Comparison of ENCODE assay signal across 28 cellular contexts in the genomic region with DNA sequence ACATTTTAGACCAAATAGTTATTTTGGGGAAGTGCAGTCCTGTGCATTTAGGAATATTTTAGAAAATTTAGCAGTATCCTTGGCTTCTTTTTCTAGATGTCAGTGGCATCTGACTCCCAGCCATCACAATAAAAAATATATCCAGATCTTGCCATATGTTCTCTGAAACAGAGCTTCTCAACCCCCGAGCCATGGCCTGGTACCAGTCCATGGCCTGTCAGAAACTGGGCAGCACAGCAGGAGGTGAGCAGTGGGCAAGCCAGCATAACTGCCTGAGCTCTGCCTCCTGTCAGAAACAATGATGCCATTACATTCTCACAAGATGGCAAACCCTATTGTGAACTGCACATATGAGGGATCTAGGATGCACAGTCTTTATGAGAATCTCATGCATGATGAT.
"Had no signal": no experiment of that assay in that cellular context is flagged by ENCODE, and none has a peak within 500 bp of the region (broad histone marks: within the 10 kb centered on the region; RNA-seq: fewer than 3 reads in every experiment).

No MANE protein-coding gene starts in this region.

- DNase-seq: activated B cell treated with CpG ODN at 0.5 μM for 24 hours; activated CD4-positive, alpha-beta memory T cell treated with anti-CD3 and anti-CD28 coated beads for 36 hours; activated CD4-positive, alpha-beta T cell treated with anti-CD3 and anti-CD28 coated beads for 4 hours; activated CD4-positive, alpha-beta T cell treated with anti-CD3 and anti-CD28 coated beads, Interleukin-2, amount 10 ng/mL, durations not matched to agents 24 days and 14 days; activated CD4-positive, alpha-beta T cell treated with anti-CD3 and anti-CD28 coated beads, Interleukin-2, amount 50 U/mL, for 1 hour; activated CD4-positive, alpha-beta T cell treated with anti-CD3 and anti-CD28 coated beads, Interleukin-2, amount 50 U/mL, for 4 hours; activated CD4-positive, CD25-positive, alpha-beta regulatory T cell treated with anti-CD3 and anti-CD28 coated beads, Interleukin-2, amount 50 U/mL, for 72 hours; activated CD8-positive, alpha-beta memory T cell treated with anti-CD3 and anti-CD28 coated beads, Interleukin-2, amount 50 U/mL, for 4 hours; activated CD8-positive, alpha-beta T cell treated with anti-CD3 and anti-CD28 coated beads for 36 hours; activated effector memory CD4-positive, alpha-beta T cell treated with anti-CD3 and anti-CD28 coated beads, Interleukin-2, amount 50 U/mL, for 16 hours; activated gamma-delta T cell treated with Interleukin-2 at 50 U/mL for 16 hours; activated naive CD4-positive, alpha-beta T cell; activated naive CD4-positive, alpha-beta T cell treated with anti-CD3 and anti-CD28 coated beads for 36 hours; activated naive CD8-positive, alpha-beta T cell treated with anti-CD3 and anti-CD28 coated beads, Interleukin-2, amount 10 ng/mL, durations not matched to agents 7 days and 5 days; activated naive CD8-positive, alpha-beta T cell treated with anti-CD3 and anti-CD28 coated beads, Interleukin-2, amount 50 U/mL, for 24 hours; activated T-cell treated with anti-CD3 and anti-CD28 coated beads for 4 hours; activated T-cell treated with anti-CD3 and anti-CD28 coated beads, Interleukin-2, amount 50 U/mL, for 1 hour; activated T-cell treated with anti-CD3 and anti-CD28 coated beads, Interleukin-2, amount 50 U/mL, for 4 hours; activated T-cell treated with anti-CD3 and anti-CD28 coated beads, Interleukin-2, amount 50 U/mL, for 72 hours; amygdala; anterior cingulate cortex; central memory CD4-positive, alpha-beta T cell; T-helper 1 cell; T-helper 9 cell had no signal

- H3K27ac ChIP-seq: ascending aorta, cardiac muscle cell, VCaP had no signal

- H3K36me3 ChIP-seq: ascending aorta, cardiac muscle cell had no signal

- ATAC-seq: activated CD8-positive, alpha-beta T cell treated with anti-CD3 and anti-CD28 coated beads for 36 hours; activated naive CD8-positive, alpha-beta T cell treated with anti-CD3 and anti-CD28 coated beads, Interleukin-2, amount 50 U/mL, for 24 hours; activated T-cell treated with anti-CD3 and anti-CD28 coated beads, Interleukin-2, amount 50 U/mL, for 4 hours; activated T-cell treated with anti-CD3 and anti-CD28 coated beads, Interleukin-2, amount 50 U/mL, for 72 hours; activated T-helper 17 cell treated with anti-CD3 and anti-CD28 coated beads, Interleukin-2, amount 50 U/mL, for 72 hours had no signal

- H3K9me3 ChIP-seq: ascending aorta had no signal

- H3K27me3 ChIP-seq: ascending aorta, cardiac muscle cell had no signal

- H3K4me3 ChIP-seq: ascending aorta, cardiac muscle cell had no signal

- H3K4me1 ChIP-seq: ascending aorta had no signal
